In genomic region chr3:43998374-43998840, GRCh38 we compare ENCODE assay signal across 8 cellular contexts.
A peak's percentile ranks its signal among the peaks of the same experiment; 100 is the strongest.
DNase-seq lines count a peak whose midpoint lies in the region; ATAC-seq, FAIRE-seq and TF ChIP-seq lines count a peak whose summit lies in the region.

No MANE protein-coding gene starts in this region.

- peaks cover 6% of the 10 kb centered on the region; the same call in 1 of the 2 replicates for H3K27me3 ChIP-seq in HAP-1 (ENCODE audit: low read depth)
- H3K27me3 ChIP-seq in brain microvascular endothelial cell (replicated peaks): peaks cover 18% of the 10 kb centered on the region
- peaks cover 65 to 68% of the 10 kb centered on the region in 2 donors for H3K27me3 ChIP-seq in mucosa of rectum (ENCODE audit: control insufficient read depth in 2 of 2, insufficient read depth in 2 of 2, low read length in 2 of 2)

- H3K4me3 ChIP-seq in AG09309 (ENCODE audit: control insufficient read depth, low read depth, low read length) (peak overlapping the region; percentile 70), HAP-1 (peak overlapping the region; percentile 66), brain microvascular endothelial cell (ENCODE audit: low read depth, low read length) (peak overlapping the region; percentile 67), mucosa of rectum (ENCODE audit: low read length in 2 of 2) (peak overlapping the region; percentile 20 to 52)

- no peak overlapping the region for H3K9ac ChIP-seq in mucosa of rectum (ENCODE audit: low read depth in 1 of 2, low read length in 2 of 2)

- TF ChIP-seq CTCF in AG09309 (IDR thresholded peaks at IDR 0.05; ENCODE audit: control insufficient read depth, insufficient read depth, low read depth, low read length, missing control alignments) (no peak), brain microvascular endothelial cell (IDR thresholded peaks at IDR 0.05; ENCODE audit: low read depth, low read length, missing control alignments) (no peak)

- H3K9me3 ChIP-seq in HAP-1 (peaks cover 8% of the 10 kb centered on the region; the same call in 1 of the 2 replicates), mucosa of rectum (ENCODE audit: control insufficient read depth in 2 of 2, low read length in 2 of 2) (no peaks in the 10 kb centered on the region)

- no peak overlapping the region for H3K27ac ChIP-seq in brain microvascular endothelial cell
- H3K27ac ChIP-seq in mucosa of rectum (ENCODE audit: low read depth in 2 of 2, low read length in 2 of 2): no peak overlapping the region

- in situ Hi-C loops in HAP-1 (cut with MboI; ENCODE audit: low sequenced_read_pairs): no loop called here
- in situ Hi-C loops in brain microvascular endothelial cell (cut with HindIII; ENCODE audit: low pct_ligation_motif_present, low sequenced_read_pairs): no loop called here

- H3K36me3 ChIP-seq in HAP-1 (replicated peaks): no peaks in the 10 kb centered on the region
- H3K36me3 ChIP-seq in brain microvascular endothelial cell (replicated peaks): no peaks in the 10 kb centered on the region
- no peaks in the 10 kb centered on the region for H3K36me3 ChIP-seq in mucosa of rectum (ENCODE audit: control insufficient read depth in 2 of 2, insufficient read depth in 2 of 2, low read length in 2 of 2)

- no peak for TF ChIP-seq POLR2A in GM12892 (IDR thresholded peaks at IDR 0.05; ENCODE audit: low read depth, low read length)

- DNase-seq in AG09309 (ENCODE audit: low read depth): no peak
- no peak for DNase-seq in HAP-1 (ENCODE audit: low spot score in 2 of 2)
- no peak for DNase-seq in brain microvascular endothelial cell
- DNase-seq in GDM1 (lab: John Stamatoyannopoulos, UW): no peak
- no peak for DNase-seq in GM12892 (ENCODE audit: insufficient read length)
- DNase-seq in HuH-7 (ENCODE audit: low spot score): no peak

- no peak for ATAC-seq in HG03342 (IDR thresholded peaks at IDR 0.05; ENCODE audit: unreplicated experiment)

- H3K4me1 ChIP-seq in HAP-1 (peaks cover 15% of the 10 kb centered on the region), mucosa of rectum (ENCODE audit: control insufficient read depth in 2 of 2, insufficient read depth in 2 of 2, low read length in 2 of 2) (peaks cover 10 to 18% of the 10 kb centered on the region in 2 donors)

- FAIRE-seq in GM12892 (lab: Jason Lieb, UNC): no peak
